Comparison of ENCODE assay signal across 12 cellular contexts in the genomic region with DNA sequence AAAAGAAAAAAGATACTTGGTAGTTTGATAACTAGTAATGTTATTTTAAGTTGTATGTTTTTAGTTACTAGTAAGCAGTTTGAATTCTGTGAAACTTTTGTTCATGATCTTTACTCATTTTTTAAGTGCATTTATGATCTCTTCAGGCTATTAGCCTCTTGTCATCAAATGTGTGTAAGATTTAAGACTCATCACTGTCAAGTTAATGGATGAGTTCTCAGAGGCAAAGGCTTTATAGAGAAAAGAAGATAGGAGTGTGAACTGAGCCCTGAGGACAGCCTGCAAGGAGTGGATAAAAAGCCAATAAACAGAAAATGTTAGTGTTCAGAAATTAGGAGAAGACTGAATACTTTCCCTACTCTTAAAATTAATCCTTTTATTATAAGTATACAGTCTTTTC. TPM values are rescaled to one million over a fixed set of nuclear protein-coding genes. Genes with fewer than 3 reads are reported as not detected.
DNase-seq lines count a peak whose midpoint lies in the region; FAIRE-seq and TF ChIP-seq lines count a peak whose summit lies in the region.
"Had no signal": no experiment of that assay in that cellular context is flagged by ENCODE, and none has a peak within 500 bp of the region (broad histone marks: within the 10 kb centered on the region; RNA-seq: fewer than 3 reads in every experiment).

No MANE protein-coding gene starts in this region.

- peaks cover 10% of the 10 kb centered on the region for H3K36me3 ChIP-seq in smooth muscle cell (ENCODE audit: low read depth)

- peak overlapping the region; percentile 78 for H3K27ac ChIP-seq in smooth muscle cell (ENCODE audit: low read depth)
- H3K27ac ChIP-seq: 22Rv1 had no signal

- no peaks in the 10 kb centered on the region for H3K9me3 ChIP-seq in smooth muscle cell (replicated peaks; ENCODE audit: low read depth)

- H2AFZ ChIP-seq in smooth muscle cell (ENCODE audit: low read depth) = no peak overlapping the region

- peaks cover 53% of the 10 kb centered on the region for H3K4me1 Mint-ChIP-seq in T-helper 1 cell treated with Interleukin-12 subunit alpha and Interleukin-12 subunit beta and Interleukin-4 antibody, amounts not matched to agents 30 μg/mL and 1 μg/mL, for 36 hours (ENCODE audit: low read depth)
- H3K4me1 Mint-ChIP-seq in chondrocyte (ENCODE audit: low read depth) = peaks cover 58% of the 10 kb centered on the region

- H3K4me2 ChIP-seq in smooth muscle cell = no peak overlapping the region

- H3F3A ChIP-seq in smooth muscle cell (ENCODE audit: low read depth) = no peaks in the 10 kb centered on the region

- no peaks in the 10 kb centered on the region for H3K27me3 Mint-ChIP-seq in T-helper 1 cell treated with Interleukin-12 subunit alpha and Interleukin-12 subunit beta and Interleukin-4 antibody, amounts not matched to agents 30 μg/mL and 1 μg/mL, for 36 hours (ENCODE audit: low read depth)
- no peaks in the 10 kb centered on the region for H3K27me3 Mint-ChIP-seq in chondrocyte (ENCODE audit: low read depth)

- H3K27me3 ChIP-seq in smooth muscle cell (ENCODE audit: low read depth) = no peaks in the 10 kb centered on the region

- no peaks in the 10 kb centered on the region for H3K4me1 ChIP-seq in smooth muscle cell (ENCODE audit: low read depth)

- H4K20me1 ChIP-seq in smooth muscle cell (ENCODE audit: low read depth) = peaks cover 97% of the 10 kb centered on the region

- peak overlapping the region; percentile 97 for H3K27ac Mint-ChIP-seq in T-helper 1 cell treated with Interleukin-12 subunit alpha and Interleukin-12 subunit beta and Interleukin-4 antibody, amounts not matched to agents 30 μg/mL and 1 μg/mL, for 36 hours
- H3K27ac Mint-ChIP-seq in chondrocyte (ENCODE audit: unreplicated experiment) = peak overlapping the region; percentile 91

- peak overlapping the region; percentile 43 for H3K4me3 Mint-ChIP-seq in T-helper 1 cell treated with Interleukin-12 subunit alpha and Interleukin-12 subunit beta and Interleukin-4 antibody, amounts not matched to agents 30 μg/mL and 1 μg/mL, for 36 hours
- H3K4me3 Mint-ChIP-seq in chondrocyte (ENCODE audit: unreplicated experiment) = no peak overlapping the region

- H3K9me3 Mint-ChIP-seq in T-helper 1 cell treated with Interleukin-12 subunit alpha and Interleukin-12 subunit beta and Interleukin-4 antibody, amounts not matched to agents 30 μg/mL and 1 μg/mL, for 36 hours = no peaks in the 10 kb centered on the region
- no peaks in the 10 kb centered on the region for H3K9me3 Mint-ChIP-seq in chondrocyte (ENCODE audit: low read depth)

- no peak overlapping the region for H3K9ac ChIP-seq in smooth muscle cell (ENCODE audit: low read depth)

- DNase-seq in T-helper 1 cell (no peak), RCC 7860 (ENCODE audit: low spot score) (no peak), chondrocyte (ENCODE audit: low spot score) (no peak), smooth muscle cell (lab: John Stamatoyannopoulos, UW; ENCODE audit: unreplicated experiment) (no peak), NCI-H69 (lab: John Stamatoyannopoulos, UW) (no peak), NCI-H1417 treated with DMSO at 0.1 percent for 48 hours (lab: John Stamatoyannopoulos, UW) (no peak)
- no peak for DNase-seq in NK-92 treated with Interleukin-12 subunit alpha and Interleukin-12 subunit beta, amount 100 ng/mL, for 24 hours (lab: John Stamatoyannopoulos, UW)
- DNase-seq: GDM1, hippocampal formation, NCI-H1417 had no signal

- peaks cover 97% of the 10 kb centered on the region for H3K79me2 ChIP-seq in smooth muscle cell (ENCODE audit: low read depth)

- no peak overlapping the region for H3K4me3 ChIP-seq in smooth muscle cell

- H3K36me3 Mint-ChIP-seq in T-helper 1 cell treated with Interleukin-12 subunit alpha and Interleukin-12 subunit beta and Interleukin-4 antibody, amounts not matched to agents 30 μg/mL and 1 μg/mL, for 36 hours (ENCODE audit: low read depth) = peaks cover 36% of the 10 kb centered on the region
- peaks cover 2% of the 10 kb centered on the region for H3K36me3 Mint-ChIP-seq in chondrocyte (ENCODE audit: low read depth)

- no peak for TF ChIP-seq CTCF in chondrocyte (IDR thresholded peaks at IDR 0.05)
- TF ChIP-seq CTCF in smooth muscle cell (IDR thresholded peaks at IDR 0.05; ENCODE audit: borderline replicate concordance, insufficient read depth, poor library complexity, severe bottlenecking) = no peak

- peak; percentile 17 for FAIRE-seq in RCC 7860 (lab: Jason Lieb, UNC)

RNA-seq across cellular contexts. Expression of a gene that starts 13.5 kb away (rescaled TPM):
- total RNA-seq in chondrocyte = 76.1 to 90.5 TPM (median 80.5 TPM) in 3 replicates
- total RNA-seq in smooth muscle cell = 117 and 131 TPM in 2 replicates
- 153 and 200 TPM in 2 replicates for polyA plus RNA-seq in smooth muscle cell

RNA-seq across cellular contexts. Expression of a gene that starts 20.6 kb away (rescaled TPM):
- total RNA-seq in chondrocyte = 33.2 to 39.1 TPM (median 34.0 TPM) in 3 replicates
- 28.8 and 36.3 TPM in 2 replicates for total RNA-seq in smooth muscle cell
- polyA plus RNA-seq in smooth muscle cell = 40.3 and 43.7 TPM in 2 replicates
